9 cellular contexts compared by ENCODE assay signal in genomic region chr3:45597581-45597980, GRCh38. TPM values are rescaled to one million over a fixed set of nuclear protein-coding genes. Genes with fewer than 3 reads are reported as not detected.
DNase-seq lines count a peak whose midpoint lies in the region; ATAC-seq, FAIRE-seq and TF ChIP-seq lines count a peak whose summit lies in the region.
"Had no signal": no experiment of that assay in that cellular context is flagged by ENCODE, and none has a peak within 500 bp of the region (broad histone marks: within the 10 kb centered on the region; RNA-seq: fewer than 3 reads in every experiment).

No MANE protein-coding gene starts in this region.

- H3K27ac ChIP-seq in keratinocyte (ENCODE audit: control insufficient read depth, insufficient read depth, low read length) (no peak overlapping the region), thymus (ENCODE audit: low read depth) (peak overlapping the region; percentile 36), neuronal stem cell (replicated peaks; ENCODE audit: low read length) (no peak overlapping the region)

- H3K4ac ChIP-seq in neuronal stem cell (ENCODE audit: low read length): no peak overlapping the region

- H3K18ac ChIP-seq in neuronal stem cell (ENCODE audit: low read length): no peak overlapping the region

- H3K27me3 ChIP-seq in keratinocyte (ENCODE audit: control insufficient read depth, extremely low read depth, insufficient read depth, low read length) (no peaks in the 10 kb centered on the region), thymus (ENCODE audit: control insufficient read depth, insufficient read depth) (no peaks in the 10 kb centered on the region), neuronal stem cell (ENCODE audit: control insufficient read depth in 3 of 3, insufficient read depth in 3 of 3, low read depth in 1 of 3, low read length in 3 of 3) (no peaks in the 10 kb centered on the region)

- peaks cover 3% of the 10 kb centered on the region for H4K20me1 ChIP-seq in keratinocyte (ENCODE audit: control insufficient read depth, extremely low read depth, insufficient read depth, low read length)

- H3K4me3 ChIP-seq in keratinocyte (ENCODE audit: control insufficient read depth in 2 of 3, extremely low read depth in 1 of 3, insufficient read depth in 2 of 3, low read depth in 1 of 3, low read length in 3 of 3): peak overlapping the region in 1 of 3 experiments; percentile 10
- H3K4me3 ChIP-seq in thymus (ENCODE audit: low read length): peak overlapping the region; percentile 38
- no peak overlapping the region for H3K4me3 ChIP-seq in neuronal stem cell (ENCODE audit: low read length in 2 of 2)

- no peak overlapping the region for H2BK120ac ChIP-seq in neuronal stem cell (ENCODE audit: low read depth, low read length)

- no peak for ATAC-seq in activated CD8-positive, alpha-beta memory T cell treated with anti-CD3 and anti-CD28 coated beads, Interleukin-2, amount 10 ng/mL, durations not matched to agents 7 days and 5 days
- ATAC-seq in activated CD8-positive, alpha-beta T cell treated with anti-CD3 and anti-CD28 coated beads for 36 hours: no peak

- H3K4me1 ChIP-seq in keratinocyte (ENCODE audit: control insufficient read depth, extremely low read depth, insufficient read depth, low read length): peaks cover 53% of the 10 kb centered on the region
- H3K4me1 ChIP-seq in thymus (ENCODE audit: control insufficient read depth, insufficient read depth, low read length): peaks cover 65% of the 10 kb centered on the region
- H3K4me1 ChIP-seq in neuronal stem cell (ENCODE audit: control insufficient read depth in 2 of 2, insufficient read depth in 1 of 2, low read depth in 1 of 2, low read length in 2 of 2): peaks cover 5 to 16% of the 10 kb centered on the region in 2 donors

- peaks cover 4% of the 10 kb centered on the region for H3K79me1 ChIP-seq in neuronal stem cell (ENCODE audit: low read depth, low read length)

- H3K9me3 Mint-ChIP-seq in activated CD8-positive, alpha-beta memory T cell treated with anti-CD3 and anti-CD28 coated beads, Interleukin-2, amount 10 ng/mL, durations not matched to agents 7 days and 5 days (ENCODE audit: low read depth): no peaks in the 10 kb centered on the region
- no peaks in the 10 kb centered on the region for H3K9me3 Mint-ChIP-seq in activated CD8-positive, alpha-beta T cell treated with anti-CD3 and anti-CD28 coated beads for 36 hours

- no peaks in the 10 kb centered on the region for H3K27me3 Mint-ChIP-seq in activated CD8-positive, alpha-beta memory T cell treated with anti-CD3 and anti-CD28 coated beads, Interleukin-2, amount 10 ng/mL, durations not matched to agents 7 days and 5 days
- H3K27me3 Mint-ChIP-seq in activated CD8-positive, alpha-beta T cell treated with anti-CD3 and anti-CD28 coated beads for 36 hours: no peaks in the 10 kb centered on the region

- H3K79me2 ChIP-seq in keratinocyte (ENCODE audit: control insufficient read depth, insufficient read depth, low read length): peaks cover 64% of the 10 kb centered on the region

- H3K4me3 Mint-ChIP-seq in activated CD8-positive, alpha-beta memory T cell treated with anti-CD3 and anti-CD28 coated beads, Interleukin-2, amount 10 ng/mL, durations not matched to agents 7 days and 5 days: peak overlapping the region; percentile 93
- H3K4me3 Mint-ChIP-seq in activated CD8-positive, alpha-beta T cell treated with anti-CD3 and anti-CD28 coated beads for 36 hours: peak overlapping the region; percentile 78

- H3K14ac ChIP-seq in neuronal stem cell (ENCODE audit: low read length): no peak overlapping the region

- H2BK15ac ChIP-seq in neuronal stem cell (ENCODE audit: low read length): no peak overlapping the region

- peaks cover 39% of the 10 kb centered on the region for H3K36me3 Mint-ChIP-seq in activated CD8-positive, alpha-beta memory T cell treated with anti-CD3 and anti-CD28 coated beads, Interleukin-2, amount 10 ng/mL, durations not matched to agents 7 days and 5 days
- H3K36me3 Mint-ChIP-seq in activated CD8-positive, alpha-beta T cell treated with anti-CD3 and anti-CD28 coated beads for 36 hours (ENCODE audit: low read depth): peaks cover 38% of the 10 kb centered on the region

- TF ChIP-seq CTCF in activated CD8-positive, alpha-beta T cell treated with anti-CD3 and anti-CD28 coated beads for 36 hours (IDR thresholded peaks at IDR 0.05): no peak
- no peak for TF ChIP-seq CTCF in keratinocyte (optimal IDR thresholded peaks at IDR 0.05 in 1 of 3, IDR thresholded peaks at IDR 0.05 in 1 of 3, conservative IDR thresholded peaks at IDR 0.05 in 1 of 3; ENCODE audit: extremely low read depth in 1 of 3, insufficient read depth in 2 of 3, low read length in 3 of 3)

- FAIRE-seq in keratinocyte (lab: Jason Lieb, UNC) (no peak), RCC 7860 (lab: Jason Lieb, UNC) (no peak)

- H2BK12ac ChIP-seq in neuronal stem cell (ENCODE audit: low read length): no peak overlapping the region

- no peak overlapping the region for H4K91ac ChIP-seq in neuronal stem cell (ENCODE audit: low read depth, low read length, poor library complexity)

- peak overlapping the region; percentile 20 for H3K27ac Mint-ChIP-seq in activated CD8-positive, alpha-beta memory T cell treated with anti-CD3 and anti-CD28 coated beads, Interleukin-2, amount 10 ng/mL, durations not matched to agents 7 days and 5 days
- peak overlapping the region; percentile 58 for H3K27ac Mint-ChIP-seq in activated CD8-positive, alpha-beta T cell treated with anti-CD3 and anti-CD28 coated beads for 36 hours

- H2BK5ac ChIP-seq in neuronal stem cell (ENCODE audit: low read length): no peak overlapping the region

- H3K9ac ChIP-seq in keratinocyte (ENCODE audit: control insufficient read depth, extremely low read depth, insufficient read depth, low read length): no peak overlapping the region
- no peak overlapping the region for H3K9ac ChIP-seq in neuronal stem cell (ENCODE audit: low read depth, low read length, poor library complexity)

- intact Hi-C loops in activated CD8-positive, alpha-beta T cell treated with anti-CD3 and anti-CD28 coated beads for 36 hours (cut with micrococcal nuclease): no loop called here

- peaks cover 2 to 17% of the 10 kb centered on the region in 2 experiments for H3K36me3 ChIP-seq in keratinocyte (ENCODE audit: control insufficient read depth in 2 of 2, extremely low read depth in 1 of 2, insufficient read depth in 2 of 2, low read length in 2 of 2)
- peaks cover 4% of the 10 kb centered on the region for H3K36me3 ChIP-seq in thymus (ENCODE audit: control insufficient read depth, insufficient read depth)
- H3K36me3 ChIP-seq in neuronal stem cell (replicated peaks in 1 of 2; ENCODE audit: control insufficient read depth in 2 of 2, insufficient read depth in 2 of 2, low read length in 2 of 2): peaks cover 4% of the 10 kb centered on the region in 2 donors

- H3K4me1 Mint-ChIP-seq in activated CD8-positive, alpha-beta memory T cell treated with anti-CD3 and anti-CD28 coated beads, Interleukin-2, amount 10 ng/mL, durations not matched to agents 7 days and 5 days: peaks cover 65% of the 10 kb centered on the region
- peaks cover 61% of the 10 kb centered on the region for H3K4me1 Mint-ChIP-seq in activated CD8-positive, alpha-beta T cell treated with anti-CD3 and anti-CD28 coated beads for 36 hours (ENCODE audit: low read depth)

- DNase-seq in activated CD8-positive, alpha-beta memory T cell treated with anti-CD3 and anti-CD28 coated beads, Interleukin-2, amount 10 ng/mL, durations not matched to agents 7 days and 5 days: no peak
- DNase-seq in activated CD8-positive, alpha-beta memory T cell treated with anti-CD3 and anti-CD28 coated beads for 24 hours: no peak
- DNase-seq in activated CD8-positive, alpha-beta T cell treated with anti-CD3 and anti-CD28 coated beads for 36 hours: no peak
- DNase-seq in keratinocyte (ENCODE audit: low read depth, low spot score) (no peak), neuronal stem cell (ENCODE audit: low spot score) (no peak), RCC 7860 (ENCODE audit: low spot score) (no peak), nucleus accumbens (lab: John Stamatoyannopoulos, UW) (no peak)
- DNase-seq: C1 segment of cervical spinal cord had no signal

- H2AFZ ChIP-seq in keratinocyte (ENCODE audit: control insufficient read depth, low read length) (no peak overlapping the region), neuronal stem cell (ENCODE audit: low read length) (no peak overlapping the region)

- no peak overlapping the region for H2AK5ac ChIP-seq in neuronal stem cell (ENCODE audit: low read depth, low read length)

- POLR2A ChIA-PET in activated CD8-positive, alpha-beta T cell treated with anti-CD3 and anti-CD28 coated beads for 36 hours (lab: Charles Lee): interaction anchor here (0.7 to 1.9 kb wide), 3 partner anchors 8 to 33 kb away, joined by 3 to 6 read pairs (median 3); no protein-coding TSS in a partner anchor

- H3K23ac ChIP-seq in neuronal stem cell (ENCODE audit: low read depth, low read length, poor library complexity): no peak overlapping the region

- no peaks in the 10 kb centered on the region for H3K9me3 ChIP-seq in keratinocyte (ENCODE audit: control insufficient read depth, low read depth, low read length)
- H3K9me3 ChIP-seq in thymus (ENCODE audit: control insufficient read depth): no peaks in the 10 kb centered on the region
- no peaks in the 10 kb centered on the region for H3K9me3 ChIP-seq in neuronal stem cell (replicated peaks in 1 of 2; ENCODE audit: control insufficient read depth in 2 of 2, insufficient read depth in 1 of 2, low read depth in 1 of 2, low read length in 2 of 2)

- peak overlapping the region; percentile 90 for H3K4me2 ChIP-seq in keratinocyte (ENCODE audit: control insufficient read depth, extremely low read depth, insufficient read depth, low read depth, low read length)
- no peak overlapping the region for H3K4me2 ChIP-seq in neuronal stem cell (ENCODE audit: insufficient read depth, low read length, poor library complexity, severe bottlenecking)

- dilution Hi-C loops in keratinocyte (cut with MboI; ENCODE audit: extremely low pct_ligation_motif_present, low sequenced_read_pairs): no loop called here

- peaks cover 14% of the 10 kb centered on the region for H3K9me1 ChIP-seq in keratinocyte (ENCODE audit: control insufficient read depth, extremely low read depth, insufficient read depth, low read length)

- 32% methylated on average over 6 of the region's 6 CpGs for WGBS in thymus
- WGBS in neuronal stem cell (ENCODE audit: extremely low coverage in 2 of 2, insufficient read length in 2 of 2, insufficient replicate concordance in 1 of 2), 2 donors: no CpG with 5 or more reads among the region's 6 CpGs

- CTCF ChIA-PET in activated CD8-positive, alpha-beta memory T cell treated with anti-CD3 and anti-CD28 coated beads, Interleukin-2, amount 10 ng/mL, durations not matched to agents 7 days and 5 days (lab: Charles Lee): interaction anchor here (1.8 to 4.6 kb wide), 3 partner anchors 59 to 86 kb away, joined by 6 to 28 read pairs (median 7); no protein-coding TSS in a partner anchor
- CTCF ChIA-PET in activated CD8-positive, alpha-beta T cell treated with anti-CD3 and anti-CD28 coated beads for 36 hours (lab: Charles Lee): interaction anchor here (0.9 to 2.1 kb wide), 5 partner anchors 11 to 107 kb away, joined by 3 to 21 read pairs (median 4); no protein-coding TSS in a partner anchor

- no peak overlapping the region for H4K8ac ChIP-seq in neuronal stem cell (ENCODE audit: low read depth, low read length)

RNA-seq across cellular contexts. Expression of gene LIMD1, which starts 3.0 kb away (rescaled TPM):
- total RNA-seq in activated CD8-positive, alpha-beta memory T cell treated with anti-CD3 and anti-CD28 coated beads, Interleukin-2, amount 10 ng/mL, durations not matched to agents 7 days and 5 days: 10 to 100 TPM; 47.7 to 65.2 TPM
- 10 to 100 TPM; 34.5 to 36.5 TPM for total RNA-seq in activated CD8-positive, alpha-beta T cell treated with anti-CD3 and anti-CD28 coated beads for 36 hours
- polyA plus RNA-seq in keratinocyte: 4.7 to 7.1 TPM (median 7.1 TPM) in 3 replicates
- 1.2 TPM for polyA plus RNA-seq in keratinocyte (2011; ENCODE audit: low read depth)
- 3.3 TPM in 2 replicates for polyA plus RNA-seq in keratinocyte (2011; cell fraction: cytosol; rRNA removed)
- polyA plus RNA-seq in keratinocyte (2011; cell fraction: nucleus; rRNA removed): 12.5 and 15.0 TPM in 2 replicates
- 3.2 and 6.3 TPM in 2 replicates for polyA plus RNA-seq in keratinocyte (2012; ENCODE audit: low replicate concordance)
- polyA minus RNA-seq in keratinocyte: 22.9 to 26.4 TPM (median 26.1 TPM) in 3 replicates
- 6.3 TPM for polyA minus RNA-seq in keratinocyte (2011; cell fraction: cytosol; rRNA and poly(A)+ RNA removed)
- 13.7 and 16.4 TPM in 2 replicates for polyA minus RNA-seq in keratinocyte (2011; cell fraction: nucleus; rRNA and poly(A)+ RNA removed)
- polyA plus RNA-seq in thymus: 6.7 TPM
- 5.5 TPM for polyA plus RNA-seq in neuronal stem cell (2013, experiment 1 of 2)
- polyA plus RNA-seq in neuronal stem cell (2013, experiment 2 of 2): 5.7 TPM
